In the genomic region with DNA sequence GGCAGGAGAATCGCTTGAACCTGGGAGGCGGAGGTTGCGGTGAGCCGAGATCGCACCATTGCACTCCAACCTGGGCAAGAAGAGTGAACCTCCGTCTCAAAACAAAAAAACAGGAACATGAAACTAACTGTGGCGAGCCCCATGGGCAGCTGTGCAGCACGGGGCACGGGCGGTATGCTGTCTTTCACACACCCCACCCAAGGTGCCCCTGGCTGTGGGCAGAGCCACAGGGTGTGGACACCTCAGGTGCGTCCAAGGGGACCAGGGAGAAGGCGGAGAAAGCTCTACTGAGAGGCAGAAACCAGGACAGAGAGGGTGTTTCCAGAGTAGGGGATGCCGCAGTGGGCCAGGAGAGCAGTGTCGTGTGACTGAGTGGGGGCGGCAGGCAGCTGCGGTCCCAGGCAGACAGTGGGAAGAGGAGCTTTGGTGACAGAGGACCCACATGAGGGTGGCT, we compare ENCODE assay signal across 8 cellular contexts. TPM values are rescaled to one million over a fixed set of nuclear protein-coding genes. Genes with fewer than 3 reads are reported as not detected.
DNase-seq lines count a peak whose midpoint lies in the region; ATAC-seq and TF ChIP-seq lines count a peak whose summit lies in the region.

No MANE protein-coding gene starts in this region.

- no peak overlapping the region for H3K4me3 ChIP-seq in heart left ventricle
- H3K4me3 ChIP-seq in aorta (ENCODE audit: low read length in 2 of 2), result no peak overlapping the region
- H3K4me3 ChIP-seq in SJCRH30, result no peak overlapping the region

- peaks cover 0 to 43% (median 34%) of the 10 kb centered on the region in 9 donors for H3K36me3 ChIP-seq in heart left ventricle
- H3K36me3 ChIP-seq in aorta (ENCODE audit: control insufficient read depth in 1 of 2, insufficient read depth in 2 of 2, low read length in 1 of 2), result peaks cover 2 to 4% of the 10 kb centered on the region in 2 donors
- H3K36me3 ChIP-seq in SJCRH30, result peaks cover 12% of the 10 kb centered on the region

- H3K9me3 ChIP-seq in heart left ventricle (peaks cover 0 to 7% (median 0%) of the 10 kb centered on the region in 12 donors), aorta (ENCODE audit: control insufficient read depth, low read length) (no peaks in the 10 kb centered on the region), SJCRH30 (replicated peaks) (no peaks in the 10 kb centered on the region)

- TF ChIP-seq POLR2A in heart left ventricle (IDR thresholded peaks at IDR 0.05), result no peak
- 0 out of 2 replicates have a peak, but pooled peaks have one; percentile 14 for TF ChIP-seq POLR2A in Raji (IDR thresholded peaks at IDR 0.05; ENCODE audit: insufficient read depth, low read depth, low read length)

- H3K4me1 ChIP-seq in heart left ventricle (peaks cover 0 to 8% (median 0%) of the 10 kb centered on the region in 12 donors), aorta (ENCODE audit: control insufficient read depth in 1 of 2, insufficient read depth in 2 of 2, low read length in 2 of 2) (no peaks in the 10 kb centered on the region), SJCRH30 (no peaks in the 10 kb centered on the region)

- no peak for DNase-seq in heart left ventricle
- DNase-seq in Right ventricle myocardium inferior (ENCODE audit: missing footprints), result no peak
- DNase-seq in aorta, result no peak
- DNase-seq in NCI-H146 treated with DMSO at 0.1 percent for 48 hours (lab: John Stamatoyannopoulos, UW; ENCODE audit: unreplicated experiment), result no peak
- DNase-seq in nucleus accumbens (lab: John Stamatoyannopoulos, UW), result no peak
- no peak for DNase-seq in SJCRH30

- WGBS in heart left ventricle, 4 donors, result 84 to 97% (median 93%) methylated on average over 15 to 16 of the region's 16 CpGs
- 92 to 94% methylated on average over 16 of the region's 16 CpGs for WGBS in aorta, 2 donors

- no peaks in the 10 kb centered on the region for H3K27me3 ChIP-seq in heart left ventricle
- no peaks in the 10 kb centered on the region for H3K27me3 ChIP-seq in aorta (ENCODE audit: control insufficient read depth in 1 of 2, insufficient read depth in 2 of 2, low read length in 1 of 2)
- H3K27me3 ChIP-seq in SJCRH30, result no peaks in the 10 kb centered on the region

- ATAC-seq in heart left ventricle, result peak in 3 of 4 donors; percentile 34 to 61 (median 48)
- no peak for ATAC-seq in Right ventricle myocardium inferior
- peak; percentile 84 for ATAC-seq in HG02943 (IDR thresholded peaks at IDR 0.05; ENCODE audit: low read depth, unreplicated experiment)
- peak; percentile 44 for ATAC-seq in aorta (ENCODE audit: low FRiP score)

- H3K27ac ChIP-seq in heart left ventricle, result peak overlapping the region in 1 of 12 donors; percentile 62
- no peak overlapping the region for H3K27ac ChIP-seq in aorta (ENCODE audit: low read depth in 1 of 2, low read length in 2 of 2)
- H3K27ac ChIP-seq in SJCRH30, result no peak overlapping the region

- intact Hi-C loops in heart left ventricle (cut with DNase I), result no loop called here
- intact Hi-C loops in Right ventricle myocardium inferior (cut with DNase I), result no loop called here
- intact Hi-C loops in aorta (cut with DNase I), result no loop called here

- TF ChIP-seq CTCF in heart left ventricle (IDR thresholded peaks at IDR 0.05), result no peak

RNA-seq across cellular contexts. Expression of gene CARS2, which starts 29.8 kb away (rescaled TPM):
- 10 to 100 TPM; 35.4 to 48.4 (median 43.5) TPM for total RNA-seq in heart left ventricle
- polyA plus RNA-seq in heart left ventricle, result 10 to 100 TPM; 72.4 to 78.5 TPM
- 52.1 TPM for total RNA-seq in Right ventricle myocardium inferior
- total RNA-seq in aorta, result 10 to 100 TPM; 47.3 to 65.5 TPM
- 100 to 1,000 TPM in 1 of 2 donors, 10 to 100 TPM in 1; 38.3 to 125 TPM for polyA plus RNA-seq in aorta
- 31.2 TPM in 2 replicates for total RNA-seq in SJCRH30 (2014; rRNA removed; shearing (Covaris generic))

RNA-seq across cellular contexts. Expression of gene ING1, which starts 37.4 kb away (rescaled TPM):
- total RNA-seq in heart left ventricle, result 1 to 10 TPM; 5.6 to 9.1 (median 6.6) TPM
- polyA plus RNA-seq in heart left ventricle, result 10 to 100 TPM in 1 of 2 donors, 1 to 10 TPM in 1; 4.8 to 18.0 TPM
- total RNA-seq in Right ventricle myocardium inferior, result 7.8 TPM
- 10 to 100 TPM; 10.5 to 10.6 TPM for total RNA-seq in aorta
- polyA plus RNA-seq in aorta, result 10 to 100 TPM in 1 of 2 donors, 1 to 10 TPM in 1; 7.4 to 16.8 TPM
- 11.8 and 12.2 TPM in 2 replicates for total RNA-seq in SJCRH30 (2014; rRNA removed; shearing (Covaris generic))
